Comparison of ENCODE assay signal across 13 cellular contexts in the genomic region with DNA sequence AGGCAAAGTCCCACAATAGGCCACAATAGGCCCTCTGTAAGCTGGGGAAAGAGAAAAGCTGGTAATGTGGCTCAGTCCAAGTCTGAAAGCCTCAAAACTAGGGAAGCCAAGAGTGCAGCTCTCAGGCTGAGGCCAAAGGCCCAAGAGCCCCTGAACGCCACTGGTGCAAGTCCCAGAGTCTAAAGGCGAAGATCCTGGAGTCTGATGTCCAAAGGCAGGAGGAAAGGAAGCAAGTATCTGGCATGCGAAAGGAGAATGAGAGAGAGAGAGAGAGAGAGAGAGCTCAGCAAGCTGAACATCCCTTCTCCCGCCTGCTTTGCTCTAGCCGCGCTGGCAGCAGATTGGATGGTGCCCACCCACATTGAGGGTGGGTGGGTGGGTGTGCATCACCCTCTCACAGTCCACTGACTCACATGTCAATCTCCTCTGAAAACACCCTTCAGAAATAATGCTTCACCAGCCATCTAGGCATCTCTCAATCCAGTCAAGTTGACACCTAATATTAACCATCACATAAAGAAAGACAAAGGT. TPM values are rescaled to one million over a fixed set of nuclear protein-coding genes. Genes with fewer than 3 reads are reported as not detected.
DNase-seq lines count a peak whose midpoint lies in the region; ATAC-seq and TF ChIP-seq lines count a peak whose summit lies in the region.
"Had no signal": no experiment of that assay in that cellular context is flagged by ENCODE, and none has a peak within 500 bp of the region (broad histone marks: within the 10 kb centered on the region; RNA-seq: fewer than 3 reads in every experiment).

No MANE protein-coding gene starts in this region.

- H4K5ac ChIP-seq in H9 (ENCODE audit: insufficient read length, low read depth, low read length) = no peak overlapping the region

- H2AFZ ChIP-seq in H9 (ENCODE audit: low read length) = no peak overlapping the region

- H3T11ph ChIP-seq in H9 (ENCODE audit: low read length) = no peak overlapping the region

- peak overlapping the region in 2 of 3 experiments; percentile 41 to 89; a peak in 3 of 7 replicates for H3K27ac Mint-ChIP-seq in H9
- no peak overlapping the region for H3K27ac Mint-ChIP-seq in activated T-helper 2 cell treated with anti-CD3 and anti-CD28 coated beads, Interferon-gamma antibody, Interleukin-2, Interleukin-4, amounts not matched to agents 10 μg/mL and 5 μg/mL and 100 μg/mL, durations not matched to agents 14 hours and 24 hours and 36 hours
- H3K27ac Mint-ChIP-seq: activated naive CD4-positive, alpha-beta T cell treated with anti-CD3 and anti-CD28 coated beads, Interleukin-2, amount 10 ng/mL, durations not matched to agents 7 days and 5 days had no signal

- no CpG with 5 or more reads among the region's 6 CpGs for WGBS in H9 (ENCODE audit: extremely low coverage, insufficient read length, low lambda C conversion rate)
- 71 to 85% (median 80%) methylated on average over 5 to 6 of the region's 6 CpGs for WGBS in spleen, 5 donors

- H3K4me1 Mint-ChIP-seq in H9 = peaks cover 3 to 8% of the 10 kb centered on the region in 2 experiments
- H3K4me1 Mint-ChIP-seq in activated T-helper 2 cell treated with anti-CD3 and anti-CD28 coated beads, Interferon-gamma antibody, Interleukin-2, Interleukin-4, amounts not matched to agents 10 μg/mL and 5 μg/mL and 100 μg/mL, durations not matched to agents 14 hours and 24 hours and 36 hours (ENCODE audit: low read depth) = peaks cover 9% of the 10 kb centered on the region
- H3K4me1 Mint-ChIP-seq: activated naive CD4-positive, alpha-beta T cell treated with anti-CD3 and anti-CD28 coated beads, Interleukin-2, amount 10 ng/mL, durations not matched to agents 7 days and 5 days had no signal

- H3K23ac ChIP-seq in H9 (ENCODE audit: insufficient read length, low read depth, low read length) = no peak overlapping the region

- H3K4me3 ChIP-seq in SK-N-MC (no peak overlapping the region), spleen (peak overlapping the region in 1 of 8 donors; percentile 33), WERI-Rb-1 (ENCODE audit: low read depth, low read length) (no peak overlapping the region)

- no peaks in the 10 kb centered on the region for H3K27me3 Mint-ChIP-seq in H9 (ENCODE audit: low read depth)
- H3K27me3 Mint-ChIP-seq in activated T-helper 2 cell treated with anti-CD3 and anti-CD28 coated beads, Interferon-gamma antibody, Interleukin-2, Interleukin-4, amounts not matched to agents 10 μg/mL and 5 μg/mL and 100 μg/mL, durations not matched to agents 14 hours and 24 hours and 36 hours (ENCODE audit: low read depth) = peaks cover 7% of the 10 kb centered on the region

- no peak overlapping the region for H2AK5ac ChIP-seq in H9 (ENCODE audit: insufficient read length, low read length)

- no peak overlapping the region for H2BK12ac ChIP-seq in H9 (ENCODE audit: insufficient read length, low read depth, low read length)

- H2BK5ac ChIP-seq in H9 (ENCODE audit: insufficient read length, low read length) = no peak overlapping the region

- no peak overlapping the region for H3K56ac ChIP-seq in H9 (ENCODE audit: insufficient read length, low read depth, low read length)

- H3K9ac ChIP-seq in H9 (ENCODE audit: extremely low read depth, insufficient read length, low read length) = no peak overlapping the region
- no peak overlapping the region for H3K9ac ChIP-seq in SK-N-MC (ENCODE audit: insufficient read length)

- no peak overlapping the region for H2BK20ac ChIP-seq in H9 (ENCODE audit: low read depth, low read length, poor library complexity, severe bottlenecking)

- no peaks in the 10 kb centered on the region for H4K20me1 ChIP-seq in H9 (ENCODE audit: control insufficient read depth, insufficient read depth, insufficient read length)

- H3K4me1 ChIP-seq in H9 (ENCODE audit: insufficient read depth, low read length) (no peaks in the 10 kb centered on the region; the same call in 1 of the 2 replicates), spleen (peaks cover 0 to 44% (median 18%) of the 10 kb centered on the region in 6 donors)

- TF ChIP-seq CTCF in H9 (conservative IDR thresholded peaks at IDR 0.05) (no peak), spleen (IDR thresholded peaks at IDR 0.05 in 8 of 11, conservative IDR thresholded peaks at IDR 0.05 in 3 of 11) (no peak), WERI-Rb-1 (IDR thresholded peaks at IDR 0.05; ENCODE audit: low read depth, low read length) (no peak)

- H3K36me3 ChIP-seq in SK-N-MC (ENCODE audit: insufficient read depth, low read length) = no peaks in the 10 kb centered on the region
- H3K36me3 ChIP-seq in spleen = no peaks in the 10 kb centered on the region
- H3K36me3 ChIP-seq in WERI-Rb-1 = no peaks in the 10 kb centered on the region

- peak; percentile 79 for ATAC-seq in left ventricle myocardium superior
- ATAC-seq in HG03108 (IDR thresholded peaks at IDR 0.05; ENCODE audit: unreplicated experiment) = no peak

- DNase-seq in H9 = no peak
- DNase-seq in SK-N-MC (ENCODE audit: low read depth, low spot score) = no peak
- DNase-seq in left ventricle myocardium superior = peak; percentile 40
- no peak for DNase-seq in spleen
- DNase-seq in WERI-Rb-1 = no peak
- no peak for DNase-seq in activated T-helper 2 cell treated with anti-CD3 and anti-CD28 coated beads, Interferon-gamma antibody, Interleukin-2, Interleukin-4, amounts not matched to agents 10 μg/mL and 5 μg/mL and 100 μg/mL, durations not matched to agents 14 hours and 24 hours and 36 hours (ENCODE audit: low spot score)
- no peak for DNase-seq in H4 (ENCODE audit: low spot score)
- DNase-seq: activated CD4-positive, alpha-beta T cell treated with anti-CD3 and anti-CD28 coated beads, Interleukin-2, amount 50 U/mL, for 1 hour; activated naive CD4-positive, alpha-beta T cell treated with anti-CD3 and anti-CD28 coated beads, Interleukin-2, amount 10 ng/mL, durations not matched to agents 7 days and 5 days; cortex of kidney; H7; NCI-H345 had no signal

- no peaks in the 10 kb centered on the region for H3K27me3 ChIP-seq in H9 (ENCODE audit: insufficient read depth, low read length)
- H3K27me3 ChIP-seq in spleen (replicated peaks in 1 of 7) = no peaks in the 10 kb centered on the region
- H3K27me3 ChIP-seq in WERI-Rb-1 (ENCODE audit: insufficient read depth, low read depth, severe bottlenecking) = no peaks in the 10 kb centered on the region

- intact Hi-C loops in left ventricle myocardium superior (cut with micrococcal nuclease) = no loop called here
- intact Hi-C loops in spleen (cut with DNase I; ENCODE audit: low total_unique reads) = no loop called here
- intact Hi-C loops in activated T-helper 2 cell treated with anti-CD3 and anti-CD28 coated beads, Interferon-gamma antibody, Interleukin-2, Interleukin-4, amounts not matched to agents 10 μg/mL and 5 μg/mL and 100 μg/mL, durations not matched to agents 14 hours and 24 hours and 36 hours (cut with micrococcal nuclease) = no loop called here

- no peak overlapping the region for H3K4me3 Mint-ChIP-seq in H9
- no peak overlapping the region for H3K4me3 Mint-ChIP-seq in activated T-helper 2 cell treated with anti-CD3 and anti-CD28 coated beads, Interferon-gamma antibody, Interleukin-2, Interleukin-4, amounts not matched to agents 10 μg/mL and 5 μg/mL and 100 μg/mL, durations not matched to agents 14 hours and 24 hours and 36 hours (ENCODE audit: low read depth)
- H3K4me3 Mint-ChIP-seq: activated naive CD4-positive, alpha-beta T cell treated with anti-CD3 and anti-CD28 coated beads, Interleukin-2, amount 10 ng/mL, durations not matched to agents 7 days and 5 days had no signal

- no peak overlapping the region for H4K8ac ChIP-seq in H9 (replicated peaks; ENCODE audit: insufficient read length, low read depth, low read length)

- H2BK120ac ChIP-seq in H9 (ENCODE audit: low read depth, low read length, poor library complexity, severe bottlenecking) = no peak overlapping the region

- no peak overlapping the region for H4K91ac ChIP-seq in H9 (ENCODE audit: insufficient read length, low read depth, low read length)

- no peaks in the 10 kb centered on the region for H3K9me3 Mint-ChIP-seq in H9
- H3K9me3 Mint-ChIP-seq in activated T-helper 2 cell treated with anti-CD3 and anti-CD28 coated beads, Interferon-gamma antibody, Interleukin-2, Interleukin-4, amounts not matched to agents 10 μg/mL and 5 μg/mL and 100 μg/mL, durations not matched to agents 14 hours and 24 hours and 36 hours = no peaks in the 10 kb centered on the region
- H3K9me3 Mint-ChIP-seq: activated naive CD4-positive, alpha-beta T cell treated with anti-CD3 and anti-CD28 coated beads, Interleukin-2, amount 10 ng/mL, durations not matched to agents 7 days and 5 days had no signal

- H3K9me3 ChIP-seq in H9 (ENCODE audit: control insufficient read depth, low read depth, low read length) = no peaks in the 10 kb centered on the region
- no peaks in the 10 kb centered on the region for H3K9me3 ChIP-seq in SK-N-MC (ENCODE audit: low read depth, low read length)
- no peaks in the 10 kb centered on the region for H3K9me3 ChIP-seq in spleen
- H3K9me3 ChIP-seq in WERI-Rb-1 (ENCODE audit: severe bottlenecking) = no peaks in the 10 kb centered on the region

- H3K23me2 ChIP-seq in H9 (ENCODE audit: insufficient read length, low read depth, low read length, poor library complexity, severe bottlenecking) = no peaks in the 10 kb centered on the region

- no peak overlapping the region for H3K4ac ChIP-seq in H9 (ENCODE audit: low read depth, low read length)

- H3K27ac ChIP-seq in H9 (ENCODE audit: insufficient read length, low read depth, low read length) (no peak overlapping the region), SK-N-MC (peak overlapping the region; percentile 46; the same call in 1 of the 2 replicates), spleen (peak overlapping the region in 7 of 8 donors; percentile 63 to 87 (median 84)), WERI-Rb-1 (no peak overlapping the region)

- H3K14ac ChIP-seq in H9 (ENCODE audit: insufficient read depth, low read length) = no peak overlapping the region; the same call in 1 of the 2 replicates

- no peaks in the 10 kb centered on the region for H3K36me3 Mint-ChIP-seq in H9 (ENCODE audit: insufficient read depth in 1 of 3, low read depth in 3 of 3)
- H3K36me3 Mint-ChIP-seq in activated T-helper 2 cell treated with anti-CD3 and anti-CD28 coated beads, Interferon-gamma antibody, Interleukin-2, Interleukin-4, amounts not matched to agents 10 μg/mL and 5 μg/mL and 100 μg/mL, durations not matched to agents 14 hours and 24 hours and 36 hours (ENCODE audit: low read depth) = no peaks in the 10 kb centered on the region
- H3K36me3 Mint-ChIP-seq: activated naive CD4-positive, alpha-beta T cell treated with anti-CD3 and anti-CD28 coated beads, Interleukin-2, amount 10 ng/mL, durations not matched to agents 7 days and 5 days had no signal

- no peak overlapping the region for H3K18ac ChIP-seq in H9 (ENCODE audit: insufficient read length, low read depth, low read length)

- TF ChIP-seq POLR2A in spleen (IDR thresholded peaks at IDR 0.05) = no peak

- no peaks in the 10 kb centered on the region for H3K79me1 ChIP-seq in H9 (ENCODE audit: insufficient read depth, low read depth, low read length, poor library complexity, severe bottlenecking)

- no peak overlapping the region for H2BK15ac ChIP-seq in H9 (ENCODE audit: low read depth, low read length)

- no peak overlapping the region for H3K4me2 ChIP-seq in H9 (ENCODE audit: insufficient read depth, insufficient read length, low read length)

- H3K79me2 ChIP-seq in H9 (ENCODE audit: insufficient read depth, low read length) = no peaks in the 10 kb centered on the region

RNA-seq across cellular contexts. Expression of a gene that starts 30.9 kb away (rescaled TPM):
- total RNA-seq in H9 (2021) (47.0 and 49.6 TPM in 2 replicates), left ventricle myocardium superior (44.7 TPM), spleen (10 to 100 TPM; 57.8 to 85.8 (median 69.1) TPM)
- 10 to 100 TPM; 13.0 to 14.7 (median 13.9) TPM for polyA plus RNA-seq in spleen
- 30.5 and 31.2 TPM in 2 replicates for total RNA-seq in activated T-helper 2 cell treated with anti-CD3 and anti-CD28 coated beads, Interferon-gamma antibody, Interleukin-2, Interleukin-4, amounts not matched to agents 10 μg/mL and 5 μg/mL and 100 μg/mL, durations not matched to agents 14 hours and 24 hours and 36 hours
- total RNA-seq in H4 (2014; rRNA removed; shearing (Covaris generic)) = 33.2 and 33.7 TPM in 2 replicates

Comparison
In these comparisons a context has a peak if more than half of its experiments do, and no peak if none do; other contexts are left out.
1. H3K27ac ChIP-seq: peak in SK-N-MC (single experiment) and spleen (7 of 8); none in H9 (single experiment) and WERI-Rb-1 (single experiment).